In genomic region chr7:99617187-99617781, GRCh38 we compare ENCODE assay signal across 8 cellular contexts. TPM values are rescaled to one million over a fixed set of nuclear protein-coding genes. Genes with fewer than 3 reads are reported as not detected.
DNase-seq lines count a peak whose midpoint lies in the region; ATAC-seq, FAIRE-seq and TF ChIP-seq lines count a peak whose summit lies in the region.

No MANE protein-coding gene starts in this region.

- H3K4me3 Mint-ChIP-seq in activated CD8-positive, alpha-beta T cell treated with anti-CD3 and anti-CD28 coated beads, Interleukin-2, amount 10 ng/mL, durations not matched to agents 7 days and 5 days, result peak overlapping the region; percentile 95

- DNase-seq in A673 (ENCODE audit: low spot score), result no peak
- DNase-seq in H7, result no peak
- no peak for DNase-seq in activated CD8-positive, alpha-beta T cell treated with anti-CD3 and anti-CD28 coated beads, Interleukin-2, amount 10 ng/mL, durations not matched to agents 7 days and 5 days
- no peak for DNase-seq in kidney
- DNase-seq in tibial nerve (ENCODE audit: low spot score in 2 of 2), result no peak
- no peak for DNase-seq in iPS-NIHi11 (ENCODE audit: low spot score)
- DNase-seq in NCI-H187 treated with DMSO at 0.1 percent for 48 hours (lab: John Stamatoyannopoulos, UW), result no peak

- TF ChIP-seq CTCF in A673 (conservative IDR thresholded peaks at IDR 0.05; ENCODE audit: low read depth, low read length), result no peak
- no peak for TF ChIP-seq CTCF in kidney (IDR thresholded peaks at IDR 0.05; ENCODE audit: borderline replicate concordance, extremely low read depth, insufficient read depth)
- TF ChIP-seq CTCF in tibial nerve (IDR thresholded peaks at IDR 0.05), result no peak

- peak overlapping the region; percentile 81 for H3K27ac ChIP-seq in A673 (ENCODE audit: low read depth, low read length, poor library complexity, severe bottlenecking)
- H3K27ac ChIP-seq in kidney (ENCODE audit: low read depth in 2 of 2, low read length in 2 of 2), result peak overlapping the region in 1 of 2 donors; percentile 72
- H3K27ac ChIP-seq in tibial nerve, result peak overlapping the region; percentile 40 to 85 (median 84)

- H3K9ac ChIP-seq in kidney (ENCODE audit: low read length in 2 of 2), result peak overlapping the region; percentile 82 to 95

- H3K4me3 ChIP-seq in A673 (ENCODE audit: low read depth, low read length, poor library complexity, severe bottlenecking), result peak overlapping the region; percentile 86
- peak overlapping the region; percentile 94 for H3K4me3 ChIP-seq in H7 (ENCODE audit: insufficient read depth, low read depth, low read length)
- peak overlapping the region; percentile 95 to 96 for H3K4me3 ChIP-seq in kidney (ENCODE audit: low read length in 2 of 2)
- H3K4me3 ChIP-seq in tibial nerve, result peak overlapping the region; percentile 68 to 97 (median 90)

- no peak for TF ChIP-seq POLR2A in tibial nerve (IDR thresholded peaks at IDR 0.05)

- no peak for FAIRE-seq in kidney (lab: Jason Lieb, UNC)

- ATAC-seq in activated CD8-positive, alpha-beta T cell treated with anti-CD3 and anti-CD28 coated beads, Interleukin-2, amount 10 ng/mL, durations not matched to agents 7 days and 5 days, result peak; percentile 69
- ATAC-seq in HG02852 (IDR thresholded peaks at IDR 0.05; ENCODE audit: unreplicated experiment), result no peak

- TF ChIP-seq EP300 in tibial nerve (IDR thresholded peaks at IDR 0.05), result no peak

- POLR2A ChIA-PET in A673 (lab: Charles Lee; ENCODE audit: low non-redundant PET), result no interaction called here
- POLR2A ChIA-PET in activated CD8-positive, alpha-beta T cell treated with anti-CD3 and anti-CD28 coated beads, Interleukin-2, amount 10 ng/mL, durations not matched to agents 7 days and 5 days (lab: Charles Lee), result interaction anchor here (1.0 to 4.0 kb wide), 11 partner anchors 7 to 339 kb away, joined by 3 to 45 read pairs (median 7); partner anchors contain the start of genes ZKSCAN5 and ZNF655

- H3K27ac Mint-ChIP-seq in activated CD8-positive, alpha-beta T cell treated with anti-CD3 and anti-CD28 coated beads, Interleukin-2, amount 10 ng/mL, durations not matched to agents 7 days and 5 days, result peak overlapping the region; percentile 97

- H3K4me1 ChIP-seq in A673 (ENCODE audit: insufficient read depth, low read length, poor library complexity, severe bottlenecking), result peaks cover 5% of the 10 kb centered on the region
- H3K4me1 ChIP-seq in kidney (ENCODE audit: control insufficient read depth in 1 of 2, insufficient read depth in 1 of 2, low read depth in 1 of 2, low read length in 2 of 2), result peaks cover 7% of the 10 kb centered on the region in 2 donors
- peaks cover 0 to 24% (median 9%) of the 10 kb centered on the region in 4 donors for H3K4me1 ChIP-seq in tibial nerve

- H3K27me3 ChIP-seq in A673 (replicated peaks; ENCODE audit: insufficient read depth, low read depth, low read length, poor library complexity) (no peaks in the 10 kb centered on the region), H7 (ENCODE audit: control insufficient read depth, insufficient read depth, low read length) (no peaks in the 10 kb centered on the region), tibial nerve (no peaks in the 10 kb centered on the region)

- CTCF ChIA-PET in A673 (lab: Charles Lee), result no interaction called here
- CTCF ChIA-PET in activated CD8-positive, alpha-beta T cell treated with anti-CD3 and anti-CD28 coated beads, Interleukin-2, amount 10 ng/mL, durations not matched to agents 7 days and 5 days (lab: Charles Lee), result interaction anchor here (1.5 to 2.5 kb wide), 5 partner anchors 12 to 117 kb away, joined by 3 to 12 read pairs (median 6); partner anchors contain the start of genes ZNF394 and ZNF655

- peaks cover 34% of the 10 kb centered on the region for H3K36me3 ChIP-seq in A673 (ENCODE audit: insufficient read depth, low read length, poor library complexity, severe bottlenecking)
- H3K36me3 ChIP-seq in H7 (replicated peaks; ENCODE audit: control insufficient read depth, insufficient read depth, low read length), result peaks cover 29% of the 10 kb centered on the region
- peaks cover 23 to 33% of the 10 kb centered on the region in 2 donors for H3K36me3 ChIP-seq in kidney (ENCODE audit: control insufficient read depth in 1 of 2, insufficient read depth in 2 of 2, low read length in 2 of 2)
- H3K36me3 ChIP-seq in tibial nerve, result peaks cover 3 to 40% (median 7%) of the 10 kb centered on the region in 3 donors

- H3K9me3 Mint-ChIP-seq in activated CD8-positive, alpha-beta T cell treated with anti-CD3 and anti-CD28 coated beads, Interleukin-2, amount 10 ng/mL, durations not matched to agents 7 days and 5 days (ENCODE audit: insufficient read depth), result no peaks in the 10 kb centered on the region

- H3K4me1 Mint-ChIP-seq in activated CD8-positive, alpha-beta T cell treated with anti-CD3 and anti-CD28 coated beads, Interleukin-2, amount 10 ng/mL, durations not matched to agents 7 days and 5 days (ENCODE audit: low read depth), result peaks cover 66% of the 10 kb centered on the region

- WGBS in tibial nerve, 2 donors, result 19 to 23% methylated on average over 16 to 21 of the region's 22 CpGs

- intact Hi-C loops in A673 (cut with micrococcal nuclease; ENCODE audit: unreplicated experiment), result no loop called here
- intact Hi-C loops in kidney (cut with DNase I), result no loop called here

- no TSS peak for BruUV-seq in A673 (replicated peaks; lab: Mats Ljungman, UMichigan)

- H3K9me3 ChIP-seq in A673 (ENCODE audit: low read depth, low read length, poor library complexity, severe bottlenecking) (no peaks in the 10 kb centered on the region), kidney (ENCODE audit: control insufficient read depth in 1 of 2, low read length in 2 of 2) (no peaks in the 10 kb centered on the region), tibial nerve (no peaks in the 10 kb centered on the region)

- peaks cover 48% of the 10 kb centered on the region for H3K36me3 Mint-ChIP-seq in activated CD8-positive, alpha-beta T cell treated with anti-CD3 and anti-CD28 coated beads, Interleukin-2, amount 10 ng/mL, durations not matched to agents 7 days and 5 days (ENCODE audit: low read depth)

- H3K27me3 Mint-ChIP-seq in activated CD8-positive, alpha-beta T cell treated with anti-CD3 and anti-CD28 coated beads, Interleukin-2, amount 10 ng/mL, durations not matched to agents 7 days and 5 days (ENCODE audit: low read depth), result no peaks in the 10 kb centered on the region

RNA-seq across cellular contexts. Expression of gene ZSCAN25, which starts 0.5 kb away (rescaled TPM):
- total RNA-seq in A673 (2021) (19.8 and 20.6 TPM in 2 replicates), kidney (20.4 TPM), tibial nerve (10 to 100 TPM; 23.2 to 34.1 (median 30.2) TPM)
- 12.5 and 13.2 TPM in 2 replicates for total RNA-seq in H7 (2014; rRNA removed; shearing (Covaris generic))
- total RNA-seq in activated CD8-positive, alpha-beta T cell treated with anti-CD3 and anti-CD28 coated beads, Interleukin-2, amount 10 ng/mL, durations not matched to agents 7 days and 5 days, result 10 to 100 TPM; 34.8 to 36.3 TPM
- 4.7 TPM for polyA plus RNA-seq in kidney (ENCODE audit: insufficient read depth, low read depth, low replicate concordance)

RNA-seq across cellular contexts. Expression of gene TMEM225B, which starts 19.2 kb away (rescaled TPM):
- 0.81 and 1.3 TPM in 2 replicates for total RNA-seq in A673 (2021)
- 0.48 and 0.52 TPM in 2 replicates for total RNA-seq in H7 (2014; rRNA removed; shearing (Covaris generic))
- 1 to 10 TPM; 1.2 to 1.4 TPM for total RNA-seq in activated CD8-positive, alpha-beta T cell treated with anti-CD3 and anti-CD28 coated beads, Interleukin-2, amount 10 ng/mL, durations not matched to agents 7 days and 5 days
- 2.6 TPM for total RNA-seq in kidney
- polyA plus RNA-seq in kidney (ENCODE audit: insufficient read depth, low read depth, low replicate concordance), result 1.6 TPM
- total RNA-seq in tibial nerve, result 1 to 10 TPM in 3 of 4 donors, not detected in 1; 1.2 to 1.8 (median 1.5) TPM

RNA-seq across cellular contexts. Expression of gene ZNF655, which starts 58.8 kb away (rescaled TPM):
- 59.3 and 60.6 TPM in 2 replicates for total RNA-seq in A673 (2021)
- 37.6 and 58.6 TPM in 2 replicates for total RNA-seq in H7 (2014; rRNA removed; shearing (Covaris generic))
- 100 to 1,000 TPM; 101 to 108 TPM for total RNA-seq in activated CD8-positive, alpha-beta T cell treated with anti-CD3 and anti-CD28 coated beads, Interleukin-2, amount 10 ng/mL, durations not matched to agents 7 days and 5 days
- 66.8 TPM for total RNA-seq in kidney
- polyA plus RNA-seq in kidney (ENCODE audit: insufficient read depth, low read depth, low replicate concordance), result 30.4 TPM
- total RNA-seq in tibial nerve, result 100 to 1,000 TPM in 2 of 4 donors, 10 to 100 TPM in 2; 90.8 to 140 (median 104) TPM
